ENCODE assay signal across 8 cellular contexts in genomic region chr19:53102186-53102585, GRCh38. TPM values are rescaled to one million over a fixed set of nuclear protein-coding genes. Genes with fewer than 3 reads are reported as not detected.
DNase-seq lines count a peak whose midpoint lies in the region; ATAC-seq and TF ChIP-seq lines count a peak whose summit lies in the region.

No MANE protein-coding gene starts in this region.

- peak overlapping the region; percentile 85 for H3K9ac ChIP-seq in HCT116 (ENCODE audit: low read length)

- H4K20me1 ChIP-seq in HCT116 (ENCODE audit: insufficient read depth), result no peaks in the 10 kb centered on the region

- peak overlapping the region; percentile 91 for H3K4me2 ChIP-seq in HCT116 (ENCODE audit: low read length)

- TF ChIP-seq CTCF in A673 (conservative IDR thresholded peaks at IDR 0.05; ENCODE audit: low read depth, low read length) (no peak), HCT116 (IDR thresholded peaks at IDR 0.05 in 2 of 3, conservative IDR thresholded peaks at IDR 0.05 in 1 of 3; ENCODE audit: borderline replicate concordance in 1 of 3, insufficient read depth in 1 of 3, low read depth in 2 of 3, low read length in 2 of 3) (no peak), ascending aorta (IDR thresholded peaks at IDR 0.05) (no peak), lung (IDR thresholded peaks at IDR 0.05; ENCODE audit: control extremely low read depth, extremely low read depth) (no peak)

- 47 to 64% methylated on average over 10 of the region's 10 CpGs for WGBS in lung, 2 donors

- intact Hi-C loops in A673 (cut with micrococcal nuclease; ENCODE audit: unreplicated experiment) (no loop called here), HCT116 (cut with micrococcal nuclease) (loop anchor here (2.0 kb wide), 1 partner anchor 179 kb away; the partner anchor contains the start of gene ZNF888), ascending aorta (cut with DNase I) (loop anchor here (2.0 to 10.0 kb wide), 4 partner anchors 109 to 1077 kb away; partner anchors contain the start of genes ZNF611 and ZNF614)

- DNase-seq in A673 (ENCODE audit: low spot score) (no peak), HCT116 (ENCODE audit: low read depth, low spot score) (no peak), ascending aorta (ENCODE audit: low spot score in 2 of 2) (no peak), lung (ENCODE audit: low spot score) (no peak), activated gamma-delta T cell (lab: John Stamatoyannopoulos, UW) (no peak), NCI-H128 (lab: John Stamatoyannopoulos, UW; ENCODE audit: unreplicated experiment) (no peak), glomerular visceral epithelial cell (ENCODE audit: extremely low spot score) (no peak)

- H3K27ac ChIP-seq in A673 (ENCODE audit: low read depth, low read length, poor library complexity, severe bottlenecking) (peak overlapping the region; percentile 91), HCT116 (ENCODE audit: low read depth, low read length) (peak overlapping the region; percentile 80; the same call in 1 of the 2 replicates), ascending aorta (peak overlapping the region; percentile 87 to 89), lung (ENCODE audit: low read depth in 1 of 2, low read length in 1 of 2) (peak overlapping the region in 1 of 2 donors; percentile 95)

- H2AFZ ChIP-seq in HCT116 (ENCODE audit: low read depth, low read length, poor library complexity, severe bottlenecking), result no peak overlapping the region

- CTCF ChIA-PET in A673 (lab: Charles Lee), result no interaction called here
- CTCF ChIA-PET in HCT116 (lab: Charles Lee), result no interaction called here

- BruUV-seq in A673 (replicated peaks; lab: Mats Ljungman, UMichigan) (TSS peak; percentile 55), HCT116 (replicated peaks; lab: Mats Ljungman, UMichigan) (TSS peak; percentile 59)

- no peak for TF ChIP-seq POLR2A in HCT116 (IDR thresholded peaks at IDR 0.05; ENCODE audit: borderline replicate concordance, extremely low read depth, insufficient read depth, insufficient read length)

- peaks cover 30% of the 10 kb centered on the region for H3K79me2 ChIP-seq in HCT116 (ENCODE audit: insufficient read depth, low read length)

- H3K4me3 ChIP-seq in A673 (ENCODE audit: low read depth, low read length, poor library complexity, severe bottlenecking) (peak overlapping the region; percentile 96), HCT116 (replicated peaks in 1 of 2; ENCODE audit: low read depth in 1 of 2, low read length in 2 of 2) (peak overlapping the region; percentile 88 to 91), ascending aorta (peak overlapping the region; percentile 69 to 76), lung (peak overlapping the region; percentile 4)

- peaks cover 5% of the 10 kb centered on the region for H3K36me3 ChIP-seq in A673 (ENCODE audit: insufficient read depth, low read length, poor library complexity, severe bottlenecking)
- H3K36me3 ChIP-seq in HCT116 (ENCODE audit: control insufficient read depth in 1 of 2, insufficient read depth in 2 of 2, low read length in 2 of 2), result peaks cover 0 to 7% of the 10 kb centered on the region in 2 experiments; a peak in 2 of 4 replicates
- peaks cover 0 to 16% of the 10 kb centered on the region in 2 donors for H3K36me3 ChIP-seq in ascending aorta
- peaks cover 0 to 8% of the 10 kb centered on the region in 2 donors for H3K36me3 ChIP-seq in lung (ENCODE audit: control insufficient read depth in 2 of 2, insufficient read depth in 2 of 2, low read length in 2 of 2)

- no peaks in the 10 kb centered on the region for H3K4me1 ChIP-seq in A673 (ENCODE audit: insufficient read depth, low read length, poor library complexity, severe bottlenecking)
- H3K4me1 ChIP-seq in HCT116 (ENCODE audit: control insufficient read depth in 1 of 2, insufficient read depth in 2 of 2, low read length in 2 of 2), result peaks cover 5 to 12% of the 10 kb centered on the region in 2 experiments; a peak in 3 of 4 replicates
- H3K4me1 ChIP-seq in ascending aorta, result peaks cover 3 to 13% of the 10 kb centered on the region in 2 donors
- H3K4me1 ChIP-seq in lung (ENCODE audit: control insufficient read depth in 2 of 2, insufficient read depth in 2 of 2, low read length in 2 of 2), result peaks cover 4 to 10% of the 10 kb centered on the region in 2 donors

- H3K27me3 ChIP-seq in A673 (replicated peaks; ENCODE audit: insufficient read depth, low read depth, low read length, poor library complexity), result no peaks in the 10 kb centered on the region
- no peaks in the 10 kb centered on the region for H3K27me3 ChIP-seq in HCT116 (ENCODE audit: insufficient read depth, low read length)
- no peaks in the 10 kb centered on the region for H3K27me3 ChIP-seq in ascending aorta
- no peaks in the 10 kb centered on the region for H3K27me3 ChIP-seq in lung (ENCODE audit: control insufficient read depth, insufficient read depth)

- H3K9me3 ChIP-seq in A673 (ENCODE audit: low read depth, low read length, poor library complexity, severe bottlenecking) (no peaks in the 10 kb centered on the region), HCT116 (ENCODE audit: control insufficient read depth in 1 of 2, insufficient read depth in 1 of 2, low read depth in 1 of 2, low read length in 2 of 2) (no peaks in the 10 kb centered on the region), ascending aorta (no peaks in the 10 kb centered on the region), lung (ENCODE audit: control insufficient read depth in 2 of 2, insufficient read depth in 1 of 2, low read length in 1 of 2) (peaks cover 0 to 8% of the 10 kb centered on the region in 2 donors)

- POLR2A ChIA-PET in A673 (lab: Charles Lee; ENCODE audit: low non-redundant PET) (interaction anchor here (0.5 to 0.7 kb wide), 2 partner anchors 42 to 222 kb away, joined by 3 to 10 read pairs; no protein-coding TSS in a partner anchor), HCT116 (lab: Charles Lee) (no interaction called here)

- RAD21 ChIA-PET in HCT116 (lab: Charles Lee; ENCODE audit: low non-redundant PET in 1 of 2, low total read pairs in 2 of 2, uncharacterized antibody in 2 of 2, unreplicated experiment in 2 of 2), result no interaction called here

- H3K9me2 ChIP-seq in HCT116 (ENCODE audit: insufficient read depth), result no peaks in the 10 kb centered on the region

- no peak for ATAC-seq in HCT116
- no peak for ATAC-seq in lung (ENCODE audit: insufficient read depth, low FRiP score)
- ATAC-seq in HG02759 (IDR thresholded peaks at IDR 0.05; ENCODE audit: unreplicated experiment), result no peak

- no peak for TF ChIP-seq RAD21 in HCT116 (IDR thresholded peaks at IDR 0.05; ENCODE audit: low read depth)

TF ChIP-seq in HCT116, 20 proteins besides CTCF, POLR2A, EP300 and RAD21 (continues in another document):
- no peak for TF ChIP-seq ZBTB33 (IDR thresholded peaks at IDR 0.05; ENCODE audit: extremely low read depth, insufficient replicate concordance, low read length)
- TF ChIP-seq JUND (IDR thresholded peaks at IDR 0.05), result no peak
- TF ChIP-seq EZH2 (IDR thresholded peaks at IDR 0.05), result no peak
- no peak for TF ChIP-seq SP1 (IDR thresholded peaks at IDR 0.05; ENCODE audit: low read depth)
- no peak for TF ChIP-seq CBX3 (IDR thresholded peaks at IDR 0.05; ENCODE audit: low read depth)
- no peak for TF ChIP-seq ELF1 (IDR thresholded peaks at IDR 0.05; ENCODE audit: borderline replicate concordance, low read depth)
- no peak for TF ChIP-seq EZH2phosphoT487 (IDR thresholded peaks at IDR 0.05; ENCODE audit: borderline replicate concordance)
- TF ChIP-seq POLR2AphosphoS5 (IDR thresholded peaks at IDR 0.05; ENCODE audit: low read depth, low read length), result no peak
- TF ChIP-seq SIN3A (IDR thresholded peaks at IDR 0.05; ENCODE audit: low read depth), result no peak
- no peak for TF ChIP-seq FOSL1 (IDR thresholded peaks at IDR 0.05; ENCODE audit: low read depth)
- no peak for TF ChIP-seq ZNF274 (IDR thresholded peaks at IDR 0.05; ENCODE audit: low read depth, low read length)
- no peak for TF ChIP-seq YY1 (IDR thresholded peaks at IDR 0.05; ENCODE audit: extremely low read depth, insufficient replicate concordance, low read depth, low read length)
- no peak for TF ChIP-seq EGR1 (IDR thresholded peaks at IDR 0.05; ENCODE audit: low read depth)
- no peak for TF ChIP-seq SRF (IDR thresholded peaks at IDR 0.05; ENCODE audit: low read depth)
- no peak for TF ChIP-seq CEBPB (IDR thresholded peaks at IDR 0.05; ENCODE audit: low read depth)
- no peak for TF ChIP-seq ATF3 (IDR thresholded peaks at IDR 0.05)

RNA-seq across cellular contexts. Expression of gene ZNF160, which starts 1.0 kb away (rescaled TPM):
- total RNA-seq in A673 (2021) (17.4 and 19.3 TPM in 2 replicates), HCT116 (2021; ENCODE audit: unreplicated experiment) (14.9 TPM), ascending aorta (124 TPM), lung (10 to 100 TPM; 26.8 to 86.9 TPM)
- polyA plus RNA-seq in HCT116 (2012), result 9.7 and 11.5 TPM in 2 replicates
- polyA plus RNA-seq in lung, result 10 to 100 TPM; 16.7 to 17.9 TPM

RNA-seq across cellular contexts. Expression of gene ZNF415, which starts 30.5 kb away (rescaled TPM):
- total RNA-seq in A673 (2021) (1.7 TPM in 2 replicates), HCT116 (2021; ENCODE audit: unreplicated experiment) (not detected), ascending aorta (1.3 TPM), lung (10 to 100 TPM in 1 of 2 donors, 1 to 10 TPM in 1; 4.5 to 16.6 TPM)
- not detected in 2 replicates for polyA plus RNA-seq in HCT116 (2012)
- polyA plus RNA-seq in lung, result 1 to 10 TPM; 3.1 to 3.3 TPM

RNA-seq across cellular contexts. Expression of gene ZNF347, which starts 56.7 kb away (rescaled TPM):
- total RNA-seq in A673 (2021) (1.8 and 4.6 TPM in 2 replicates), HCT116 (2021; ENCODE audit: unreplicated experiment) (0.17 TPM), ascending aorta (18.7 TPM), lung (10 to 100 TPM; 11.5 to 17.9 TPM)
- polyA plus RNA-seq in HCT116 (2012), result not detected in 2 replicates
- 1 to 10 TPM; 2.9 to 3.0 TPM for polyA plus RNA-seq in lung

RNA-seq across cellular contexts. Expression of gene ERVV-2, which starts 57.6 kb away (rescaled TPM):
- total RNA-seq in A673 (2021) (not detected in 2 replicates), HCT116 (2021; ENCODE audit: unreplicated experiment) (not detected), ascending aorta (not detected), lung (not detected)
- polyA plus RNA-seq in HCT116 (2012), result not detected in 2 replicates
- polyA plus RNA-seq in lung, result not detected

Comparison
In these comparisons a context has a peak if more than half of its experiments do, and no peak if none do; other contexts are left out.
1. H3K4me3 ChIP-seq: peak in every context shown above with its lines; median percentile 96 in A673; 90 in HCT116; 72 in ascending aorta; 4 in lung.